In genomic region chr14:61696753-61697318, GRCh38 we compare ENCODE assay signal across 8 cellular contexts. TPM values are rescaled to one million over a fixed set of nuclear protein-coding genes. Genes with fewer than 3 reads are reported as not detected.
DNase-seq lines count a peak whose midpoint lies in the region; ATAC-seq and TF ChIP-seq lines count a peak whose summit lies in the region.

No MANE protein-coding gene starts in this region.

- H3K4me1 ChIP-seq in iPS DF 6.9 (ENCODE audit: control insufficient read depth, insufficient read depth, low read length) (no peaks in the 10 kb centered on the region; the same call in 1 of the 2 replicates), smooth muscle cell (ENCODE audit: low read depth) (peaks cover 43% of the 10 kb centered on the region)

- DNase-seq in DMS79 treated with DMSO at 0.1 percent for 48 hours (lab: John Stamatoyannopoulos, UW), result peak; percentile 28
- no peak for DNase-seq in DMS79 (lab: John Stamatoyannopoulos, UW)
- DNase-seq in WTC11 (ENCODE audit: low spot score), result no peak
- no peak for DNase-seq in iPS DF 6.9 (ENCODE audit: low read depth, low spot score)
- DNase-seq in smooth muscle cell (lab: John Stamatoyannopoulos, UW; ENCODE audit: unreplicated experiment), result no peak
- no peak for DNase-seq in NCI-H2107 (lab: John Stamatoyannopoulos, UW)

- H3K36me3 Mint-ChIP-seq in WTC11, result peaks cover 9% of the 10 kb centered on the region

- peak overlapping the region; percentile 97 for H3K27ac Mint-ChIP-seq in WTC11

- peak overlapping the region; percentile 95 for H3K4me3 Mint-ChIP-seq in WTC11

- TF ChIP-seq CTCF in WTC11 (IDR thresholded peaks at IDR 0.05) (no peak), smooth muscle cell (IDR thresholded peaks at IDR 0.05; ENCODE audit: borderline replicate concordance, insufficient read depth, poor library complexity, severe bottlenecking) (no peak)

- peaks cover 65% of the 10 kb centered on the region for H3K79me2 ChIP-seq in smooth muscle cell (ENCODE audit: low read depth)

- H3K4me3 ChIP-seq in iPS DF 6.9 (ENCODE audit: low read length) (peak overlapping the region; percentile 99; the same call in 1 of the 2 replicates), smooth muscle cell (peak overlapping the region; percentile 86)

- H4K20me1 ChIP-seq in smooth muscle cell (ENCODE audit: low read depth), result peaks cover 61% of the 10 kb centered on the region

- peak overlapping the region; percentile 93 for H3K9ac ChIP-seq in smooth muscle cell (ENCODE audit: low read depth)

- WGBS in iPS DF 6.9 (ENCODE audit: insufficient coverage, insufficient read length), result no CpG with 5 or more reads among the region's 5 CpGs
- under 1% methylated on average over 5 of the region's 5 CpGs for WGBS in smooth muscle cell (ENCODE audit: low lambda C conversion rate)

- no peaks in the 10 kb centered on the region for H3K9me3 Mint-ChIP-seq in WTC11

- no peak for ATAC-seq in WTC11
- ATAC-seq in HG03469 (IDR thresholded peaks at IDR 0.05; ENCODE audit: unreplicated experiment), result no peak
- ATAC-seq in GM19463 (IDR thresholded peaks at IDR 0.05; ENCODE audit: unreplicated experiment), result no peak

- H3K27me3 Mint-ChIP-seq in WTC11 (ENCODE audit: low read depth), result no peaks in the 10 kb centered on the region

- no peaks in the 10 kb centered on the region for H3F3A ChIP-seq in smooth muscle cell (ENCODE audit: low read depth)

- no peak overlapping the region for H2AFZ ChIP-seq in smooth muscle cell (ENCODE audit: low read depth)

- H3K27ac ChIP-seq in iPS DF 6.9 (ENCODE audit: low read length) (no peak overlapping the region), smooth muscle cell (ENCODE audit: low read depth) (peak overlapping the region; percentile 94)

- H3K27me3 ChIP-seq in iPS DF 6.9 (ENCODE audit: control insufficient read depth, insufficient read depth, low read length), result no peaks in the 10 kb centered on the region
- no peaks in the 10 kb centered on the region for H3K27me3 ChIP-seq in smooth muscle cell (ENCODE audit: low read depth)

- peak overlapping the region; percentile 93 for H3K4me2 ChIP-seq in smooth muscle cell

- CTCF ChIA-PET in WTC11 (lab: Charles Lee), result no interaction called here

- peaks cover 51% of the 10 kb centered on the region for H3K4me1 Mint-ChIP-seq in WTC11

- H3K9me3 ChIP-seq in iPS DF 6.9 (ENCODE audit: control insufficient read depth, insufficient read depth, low read length) (no peaks in the 10 kb centered on the region), smooth muscle cell (replicated peaks; ENCODE audit: low read depth) (no peaks in the 10 kb centered on the region)

- no peaks in the 10 kb centered on the region for H3K36me3 ChIP-seq in iPS DF 6.9 (ENCODE audit: control insufficient read depth, insufficient read depth, low read length)
- no peaks in the 10 kb centered on the region for H3K36me3 ChIP-seq in smooth muscle cell (ENCODE audit: low read depth)

- POLR2A ChIA-PET in WTC11 (lab: Charles Lee), result no interaction called here

TF ChIP-seq in WTC11, 78 proteins besides CTCF, POLR2A, EP300 and RAD21:
- TF ChIP-seq TP53 (CRISPR knock-in tag; IDR thresholded peaks at IDR 0.05), result no peak
- TF ChIP-seq, protein P1, sequence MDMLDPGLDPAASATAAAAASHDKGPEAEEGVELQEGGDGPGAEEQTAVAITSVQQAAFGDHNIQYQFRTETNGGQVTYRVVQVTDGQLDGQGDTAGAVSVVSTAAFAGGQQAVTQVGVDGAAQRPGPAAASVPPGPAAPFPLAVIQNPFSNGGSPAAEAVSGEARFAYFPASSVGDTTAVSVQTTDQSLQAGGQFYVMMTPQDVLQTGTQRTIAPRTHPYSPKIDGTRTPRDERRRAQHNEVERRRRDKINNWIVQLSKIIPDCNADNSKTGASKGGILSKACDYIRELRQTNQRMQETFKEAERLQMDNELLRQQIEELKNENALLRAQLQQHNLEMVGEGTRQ (CRISPR knock-in tag; IDR thresholded peaks at IDR 0.05), result no peak
- TF ChIP-seq CBFB (CRISPR knock-in tag; IDR thresholded peaks at IDR 0.05; ENCODE audit: low read depth), result no peak
- no peak for TF ChIP-seq JAZF1 (CRISPR knock-in tag; IDR thresholded peaks at IDR 0.05)
- TF ChIP-seq TEAD4 (CRISPR knock-in tag; IDR thresholded peaks at IDR 0.05), result no peak
- TF ChIP-seq TEAD1 (CRISPR knock-in tag; IDR thresholded peaks at IDR 0.05), result no peak
- no peak for TF ChIP-seq CDX4 (CRISPR knock-in tag; IDR thresholded peaks at IDR 0.05; ENCODE audit: borderline replicate concordance)
- TF ChIP-seq, protein P2, sequence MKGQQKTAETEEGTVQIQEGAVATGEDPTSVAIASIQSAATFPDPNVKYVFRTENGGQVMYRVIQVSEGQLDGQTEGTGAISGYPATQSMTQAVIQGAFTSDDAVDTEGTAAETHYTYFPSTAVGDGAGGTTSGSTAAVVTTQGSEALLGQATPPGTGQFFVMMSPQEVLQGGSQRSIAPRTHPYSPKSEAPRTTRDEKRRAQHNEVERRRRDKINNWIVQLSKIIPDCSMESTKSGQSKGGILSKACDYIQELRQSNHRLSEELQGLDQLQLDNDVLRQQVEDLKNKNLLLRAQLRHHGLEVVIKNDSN (CRISPR knock-in tag; IDR thresholded peaks at IDR 0.05), result no peak
- TF ChIP-seq IRF1 (CRISPR knock-in tag; IDR thresholded peaks at IDR 0.05), result no peak
- TF ChIP-seq, protein P3, sequence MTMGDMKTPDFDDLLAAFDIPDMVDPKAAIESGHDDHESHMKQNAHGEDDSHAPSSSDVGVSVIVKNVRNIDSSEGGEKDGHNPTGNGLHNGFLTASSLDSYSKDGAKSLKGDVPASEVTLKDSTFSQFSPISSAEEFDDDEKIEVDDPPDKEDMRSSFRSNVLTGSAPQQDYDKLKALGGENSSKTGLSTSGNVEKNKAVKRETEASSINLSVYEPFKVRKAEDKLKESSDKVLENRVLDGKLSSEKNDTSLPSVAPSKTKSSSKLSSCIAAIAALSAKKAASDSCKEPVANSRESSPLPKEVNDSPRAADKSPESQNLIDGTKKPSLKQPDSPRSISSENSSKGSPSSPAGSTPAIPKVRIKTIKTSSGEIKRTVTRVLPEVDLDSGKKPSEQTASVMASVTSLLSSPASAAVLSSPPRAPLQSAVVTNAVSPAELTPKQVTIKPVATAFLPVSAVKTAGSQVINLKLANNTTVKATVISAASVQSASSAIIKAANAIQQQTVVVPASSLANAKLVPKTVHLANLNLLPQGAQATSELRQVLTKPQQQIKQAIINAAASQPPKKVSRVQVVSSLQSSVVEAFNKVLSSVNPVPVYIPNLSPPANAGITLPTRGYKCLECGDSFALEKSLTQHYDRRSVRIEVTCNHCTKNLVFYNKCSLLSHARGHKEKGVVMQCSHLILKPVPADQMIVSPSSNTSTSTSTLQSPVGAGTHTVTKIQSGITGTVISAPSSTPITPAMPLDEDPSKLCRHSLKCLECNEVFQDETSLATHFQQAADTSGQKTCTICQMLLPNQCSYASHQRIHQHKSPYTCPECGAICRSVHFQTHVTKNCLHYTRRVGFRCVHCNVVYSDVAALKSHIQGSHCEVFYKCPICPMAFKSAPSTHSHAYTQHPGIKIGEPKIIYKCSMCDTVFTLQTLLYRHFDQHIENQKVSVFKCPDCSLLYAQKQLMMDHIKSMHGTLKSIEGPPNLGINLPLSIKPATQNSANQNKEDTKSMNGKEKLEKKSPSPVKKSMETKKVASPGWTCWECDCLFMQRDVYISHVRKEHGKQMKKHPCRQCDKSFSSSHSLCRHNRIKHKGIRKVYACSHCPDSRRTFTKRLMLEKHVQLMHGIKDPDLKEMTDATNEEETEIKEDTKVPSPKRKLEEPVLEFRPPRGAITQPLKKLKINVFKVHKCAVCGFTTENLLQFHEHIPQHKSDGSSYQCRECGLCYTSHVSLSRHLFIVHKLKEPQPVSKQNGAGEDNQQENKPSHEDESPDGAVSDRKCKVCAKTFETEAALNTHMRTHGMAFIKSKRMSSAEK (CRISPR knock-in tag; IDR thresholded peaks at IDR 0.05; ENCODE audit: borderline replicate concordance), result no peak
- no peak for TF ChIP-seq HMGA2 (CRISPR knock-in tag; IDR thresholded peaks at IDR 0.05)

RNA-seq across cellular contexts. Expression of gene HIF1A, which starts 1.5 kb away (rescaled TPM):
- 146 to 165 TPM (median 153 TPM) in 3 replicates for total RNA-seq in WTC11 (2021)
- 333 and 376 TPM in 2 replicates for total RNA-seq in smooth muscle cell
- polyA plus RNA-seq in smooth muscle cell, result 140 and 152 TPM in 2 replicates
